1 cellular context compared by ENCODE assay signal in genomic region chr10:48485711-48486110, GRCh38.
TF ChIP-seq lines count a peak whose summit lies in the region.

No MANE protein-coding gene starts in this region.

TF ChIP-seq in SK-N-SH treated with all-trans-retinoic acid at 6 μM for 48 hours, 23 proteins besides CTCF, POLR2A, EP300 and RAD21 (continued from another document):
- peak; percentile 27; the same call in 1 of the 2 replicates for TF ChIP-seq CSRNP3 (CRISPR knock-in tag; IDR thresholded peaks at IDR 0.05)
